ENCODE assay signal across 8 cellular contexts in the genomic region with DNA sequence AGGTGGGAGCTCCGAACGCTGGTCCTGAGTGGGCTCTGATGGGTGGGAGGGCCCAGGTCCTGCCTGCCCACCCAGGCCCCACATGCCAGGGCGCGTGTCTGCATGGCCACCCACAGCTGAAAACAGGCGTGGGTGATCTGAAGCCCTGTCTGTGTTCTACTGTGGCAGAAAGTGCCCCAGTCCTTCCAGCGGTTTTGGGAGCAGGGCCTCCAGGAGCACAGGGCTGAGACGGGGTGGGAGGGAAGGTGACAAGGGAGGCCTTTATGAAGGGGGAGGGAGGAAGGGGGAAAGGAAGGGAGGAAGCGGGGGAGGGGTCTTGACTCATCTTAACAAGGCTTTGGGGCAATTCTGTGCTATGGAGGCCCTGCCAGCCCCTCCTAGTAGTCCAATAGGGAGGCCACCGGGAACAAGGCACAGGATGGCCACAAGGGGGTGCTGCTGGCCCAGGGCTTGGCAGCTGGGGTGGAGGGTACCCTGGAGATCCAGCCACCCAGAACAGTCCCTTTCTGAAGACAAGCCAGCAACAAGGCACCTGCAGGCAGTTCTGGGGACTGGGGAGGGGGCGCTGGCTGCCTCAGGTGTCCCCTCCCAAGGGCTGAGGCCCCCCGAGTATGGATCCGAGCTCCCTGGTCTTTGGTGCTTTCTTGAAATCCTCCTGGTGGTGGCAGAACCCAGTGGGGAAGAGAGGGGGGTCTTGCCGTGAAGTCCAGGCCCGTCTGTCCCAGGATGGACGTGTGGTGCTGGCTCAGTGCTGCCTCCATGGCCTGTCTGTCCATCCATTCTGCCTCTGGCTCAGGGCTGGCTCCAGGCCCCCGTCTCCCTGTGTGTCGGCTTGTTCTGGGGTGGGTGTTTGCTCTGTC. TPM values are rescaled to one million over a fixed set of nuclear protein-coding genes. Genes with fewer than 3 reads are reported as not detected.
A peak's percentile ranks its signal among the peaks of the same experiment; 100 is the strongest.
DNase-seq lines count a peak whose midpoint lies in the region; ATAC-seq and TF ChIP-seq lines count a peak whose summit lies in the region.

No MANE protein-coding gene starts in this region.

- H3K9me2 ChIP-seq in DOHH2 (replicated peaks; ENCODE audit: control insufficient read depth, low read length) (no peaks in the 10 kb centered on the region), SK-N-SH (no peaks in the 10 kb centered on the region)

- peaks cover 5% of the 10 kb centered on the region for H3K9me3 Mint-ChIP-seq in glutamatergic neuron (ENCODE audit: unreplicated experiment)

- no peak overlapping the region for H3K27ac Mint-ChIP-seq in glutamatergic neuron (ENCODE audit: unreplicated experiment)

- TF ChIP-seq CTCF in DOHH2 (IDR thresholded peaks at IDR 0.05; ENCODE audit: low read depth, low read length, poor library complexity, severe bottlenecking) (peak; percentile 87), SK-N-SH (IDR thresholded peaks at IDR 0.05) (peak; percentile 86), glutamatergic neuron (IDR thresholded peaks at IDR 0.05; ENCODE audit: partially characterized antibody, unreplicated experiment) (peak; percentile 86), upper lobe of right lung (IDR thresholded peaks at IDR 0.05) (peak; percentile 87)

- no peak overlapping the region for H3K9ac ChIP-seq in SK-N-SH

- H3K36me3 ChIP-seq in DOHH2 (ENCODE audit: control insufficient read depth, low read length) (no peaks in the 10 kb centered on the region), SK-N-SH (replicated peaks in 1 of 2; ENCODE audit: control insufficient read depth in 1 of 2, insufficient read depth in 2 of 2, low read length in 1 of 2) (peaks cover 0 to 2% of the 10 kb centered on the region in 2 experiments), upper lobe of right lung (no peaks in the 10 kb centered on the region)

- DNase-seq in LoVo (ENCODE audit: low spot score) (peak; percentile 43), SK-N-SH (peak; percentile 95), glutamatergic neuron (peak; percentile 92), pons (ENCODE audit: low spot score) (peak; percentile 60), upper lobe of right lung (peak; percentile 88)
- peak; percentile 82 for DNase-seq in activated naive CD4-positive, alpha-beta T cell treated with Interleukin-2 at 50 U/mL for 16 hours

- H3K27ac ChIP-seq in DOHH2 (ENCODE audit: low read depth, low read length), result no peak overlapping the region
- no peak overlapping the region for H3K27ac ChIP-seq in SK-N-SH (ENCODE audit: low read depth in 2 of 2, low read length in 1 of 2)
- H3K27ac ChIP-seq in upper lobe of right lung, result no peak overlapping the region

- POLR2A ChIA-PET in SK-N-SH (lab: Yijun Ruan, JAX), result interaction anchor here (0.6 to 3.2 kb wide), 4 partner anchors 20 to 184 kb away, joined by 3 to 11 read pairs (median 4); partner anchors contain the start of genes FTH1 and RAB3IL1

- CTCF ChIA-PET in SK-N-SH (lab: Yijun Ruan, JAX), result interaction anchor here (0.6 to 12.1 kb wide), 54 partner anchors 11 to 480 kb away, joined by 3 to 543 read pairs (median 8); partner anchors contain the start of genes BEST1, FTH1, RAB3IL1 and TMEM258

- H3K4me3 Mint-ChIP-seq in glutamatergic neuron (ENCODE audit: unreplicated experiment), result no peak overlapping the region

- peak overlapping the region; percentile 1; the same call in 1 of the 2 replicates for H3K4me2 ChIP-seq in DOHH2 (ENCODE audit: low read length)
- H3K4me2 ChIP-seq in SK-N-SH, result no peak overlapping the region

- peaks cover 9% of the 10 kb centered on the region for H3K4me1 Mint-ChIP-seq in glutamatergic neuron (ENCODE audit: low read depth, unreplicated experiment)

- WGBS in SK-N-SH (ENCODE audit: low lambda C conversion rate), result 56% methylated on average over 7 of the region's 17 CpGs

- H3K79me2 ChIP-seq in DOHH2 (ENCODE audit: control insufficient read depth, low read length), result no peaks in the 10 kb centered on the region
- H3K79me2 ChIP-seq in SK-N-SH (ENCODE audit: insufficient read depth), result no peaks in the 10 kb centered on the region

- H3K9me3 ChIP-seq in DOHH2 (ENCODE audit: control insufficient read depth, insufficient read depth, low read length) (no peaks in the 10 kb centered on the region), SK-N-SH (no peaks in the 10 kb centered on the region), upper lobe of right lung (no peaks in the 10 kb centered on the region)

- H3K4me1 ChIP-seq in DOHH2 (ENCODE audit: control insufficient read depth, low read length) (peaks cover 41% of the 10 kb centered on the region), SK-N-SH (ENCODE audit: control insufficient read depth in 1 of 2, insufficient read depth in 2 of 2, low read depth in 1 of 2, low read length in 1 of 2) (no peaks in the 10 kb centered on the region), upper lobe of right lung (no peaks in the 10 kb centered on the region)

- H4K20me1 ChIP-seq in DOHH2 (ENCODE audit: control insufficient read depth, insufficient read depth, low read depth, low read length) (no peaks in the 10 kb centered on the region), SK-N-SH (ENCODE audit: insufficient read depth) (no peaks in the 10 kb centered on the region)

- TF ChIP-seq EP300 in SK-N-SH (IDR thresholded peaks at IDR 0.05; ENCODE audit: borderline replicate concordance in 1 of 2, low read depth in 1 of 2, low read length in 1 of 2), result no peak

- no peak overlapping the region for H2AFZ ChIP-seq in SK-N-SH (ENCODE audit: low read depth)

- H3K27me3 ChIP-seq in DOHH2 (ENCODE audit: control insufficient read depth, low read length) (no peaks in the 10 kb centered on the region), SK-N-SH (ENCODE audit: insufficient read depth) (no peaks in the 10 kb centered on the region), upper lobe of right lung (no peaks in the 10 kb centered on the region)

- intact Hi-C loops in upper lobe of right lung (cut with DNase I), result loop anchor here (5.0 kb wide), 1 partner anchor 185 kb away; no protein-coding TSS in a partner anchor

- TF ChIP-seq RAD21 in SK-N-SH (IDR thresholded peaks at IDR 0.05; ENCODE audit: low read length), result peak; percentile 91

- ATAC-seq in upper lobe of right lung (peak; percentile 83), HG03039 (IDR thresholded peaks at IDR 0.05; ENCODE audit: unreplicated experiment) (no peak)

- H3F3A ChIP-seq in DOHH2 (ENCODE audit: control insufficient read depth, insufficient read depth) (peaks cover 2% of the 10 kb centered on the region), SK-N-SH (replicated peaks; ENCODE audit: insufficient read depth) (peaks cover 21% of the 10 kb centered on the region)

- H3K4me3 ChIP-seq in DOHH2 (ENCODE audit: low read length), result no peak overlapping the region
- no peak overlapping the region; a peak in 1 of 4 replicates for H3K4me3 ChIP-seq in SK-N-SH (ENCODE audit: low read depth in 2 of 2, low read length in 1 of 2)
- H3K4me3 ChIP-seq in upper lobe of right lung, result no peak overlapping the region

- peaks cover under 1% of the 10 kb centered on the region for H3K27me3 Mint-ChIP-seq in glutamatergic neuron (ENCODE audit: unreplicated experiment)

- H3K36me3 Mint-ChIP-seq in glutamatergic neuron (ENCODE audit: unreplicated experiment), result no peaks in the 10 kb centered on the region

TF ChIP-seq in SK-N-SH, 30 proteins besides CTCF, POLR2A, EP300 and RAD21:
- no peak for TF ChIP-seq MAX (IDR thresholded peaks at IDR 0.05; ENCODE audit: low read depth)
- 0 out of 2 replicates have a peak, but pooled peaks have one; percentile 14 for TF ChIP-seq RFX5 (IDR thresholded peaks at IDR 0.05; ENCODE audit: low read length)
- no peak for TF ChIP-seq YY1 (IDR thresholded peaks at IDR 0.05; ENCODE audit: low read depth)
- TF ChIP-seq NFIC (IDR thresholded peaks at IDR 0.05; ENCODE audit: borderline replicate concordance), result no peak
- peak; percentile 97 for TF ChIP-seq SMC3 (IDR thresholded peaks at IDR 0.05; ENCODE audit: low read depth, low read length)
- 0 out of 2 replicates have a peak, but pooled peaks have one; percentile 6 for TF ChIP-seq NRF1 (IDR thresholded peaks at IDR 0.05; ENCODE audit: low read depth, low read length)

RNA-seq across cellular contexts. Expression of gene FADS3, which starts 6.3 kb away (rescaled TPM):
- polyA plus RNA-seq in SK-N-SH (2012; rRNA removed), result 93.3 and 116 TPM in 2 replicates
- polyA plus RNA-seq in SK-N-SH (2012; cell fraction: cytosol; rRNA removed), result 20.9 and 32.5 TPM in 2 replicates
- polyA plus RNA-seq in SK-N-SH (2012; cell fraction: nucleus; rRNA removed), result 761 and 764 TPM in 2 replicates
- total RNA-seq in glutamatergic neuron (ENCODE audit: unreplicated experiment) (9.7 TPM), upper lobe of right lung (68.5 TPM)

RNA-seq across cellular contexts. Expression of gene RAB3IL1, which starts 19.7 kb away (rescaled TPM):
- polyA plus RNA-seq in SK-N-SH (2012; rRNA removed), result 9.8 and 10.2 TPM in 2 replicates
- 4.8 and 7.2 TPM in 2 replicates for polyA plus RNA-seq in SK-N-SH (2012; cell fraction: cytosol; rRNA removed)
- polyA plus RNA-seq in SK-N-SH (2012; cell fraction: nucleus; rRNA removed), result 14.6 and 16.0 TPM in 2 replicates
- 1.3 TPM for total RNA-seq in glutamatergic neuron (ENCODE audit: unreplicated experiment)
- 10.6 TPM for total RNA-seq in upper lobe of right lung

RNA-seq across cellular contexts. Expression of gene BEST1, which starts 52.5 kb away (rescaled TPM):
- 0.30 and 0.47 TPM in 2 replicates for polyA plus RNA-seq in SK-N-SH (2012; rRNA removed)
- polyA plus RNA-seq in SK-N-SH (2012; cell fraction: cytosol; rRNA removed), result 0.12 and 0.13 TPM in 2 replicates
- 2.0 and 2.8 TPM in 2 replicates for polyA plus RNA-seq in SK-N-SH (2012; cell fraction: nucleus; rRNA removed)
- total RNA-seq in glutamatergic neuron (ENCODE audit: unreplicated experiment) (4.6 TPM), upper lobe of right lung (9.6 TPM)

Comparison
In these comparisons a context has a peak if more than half of its experiments do, and no peak if none do; other contexts are left out.
1. DNase-seq: peak in every context shown above with its lines; median percentile 95 in SK-N-SH; 92 in glutamatergic neuron; 88 in upper lobe of right lung; 82 in activated naive CD4-positive, alpha-beta T cell treated with Interleukin-2 at 50 U/mL for 16 hours; 60 in pons; 43 in LoVo.